Comparison of ENCODE assay signal across 1 cellular context in genomic region chr3:182925330-182925943, GRCh38.
TF ChIP-seq lines count a peak whose summit lies in the region.

No MANE protein-coding gene starts in this region.

TF ChIP-seq in GM12878, 131 proteins besides CTCF, POLR2A, EP300 and RAD21 (continued from another document and continues in another):
- TF ChIP-seq ATF2 (IDR thresholded peaks at IDR 0.05; ENCODE audit: low read length) (peak; percentile 31), SMAD1 (IDR thresholded peaks at IDR 0.05; ENCODE audit: low read depth, partially characterized antibody) (no peak), SPI1 (IDR thresholded peaks at IDR 0.05; ENCODE audit: borderline replicate concordance, insufficient read depth, low read depth, low read length) (peak; percentile 92), NR2C2 (IDR thresholded peaks at IDR 0.05; ENCODE audit: borderline replicate concordance, control insufficient read depth, insufficient read length, low read depth) (no peak), RBBP5 (conservative IDR thresholded peaks at IDR 0.05) (no peak), YBX1 (IDR thresholded peaks at IDR 0.05) (no peak), ASH2L (IDR thresholded peaks at IDR 0.05; ENCODE audit: borderline replicate concordance, low read depth) (0 out of 2 replicates have a peak, but pooled peaks have one; percentile 61), JUND (IDR thresholded peaks at IDR 0.05; ENCODE audit: low read depth, low read length) (peak; percentile 38; the same call in 1 of the 2 replicates), SMC3 (IDR thresholded peaks at IDR 0.05; ENCODE audit: borderline replicate concordance, low read length) (peak; percentile 22; the same call in 1 of the 2 replicates), IRF3 (IDR thresholded peaks at IDR 0.05) (no peak), USF1 (IDR thresholded peaks at IDR 0.05; ENCODE audit: borderline replicate concordance, extremely low read length, insufficient read depth, low read depth, low read length) (no peak), SKIL (IDR thresholded peaks at IDR 0.05; ENCODE audit: low read depth, poor library complexity, severe bottlenecking) (peak; percentile 40), ZZZ3 (IDR thresholded peaks at IDR 0.05; ENCODE audit: control insufficient read depth, insufficient read length, low read depth) (no peak), NR2C1 (IDR thresholded peaks at IDR 0.05) (no peak), ZNF217 (IDR thresholded peaks at IDR 0.05) (0 out of 2 replicates have a peak, but pooled peaks have one; percentile 22), JUNB (IDR thresholded peaks at IDR 0.05) (0 out of 2 replicates have a peak, but pooled peaks have one; percentile 29), EGR1 (IDR thresholded peaks at IDR 0.05; ENCODE audit: borderline replicate concordance in 1 of 2, low read depth in 2 of 2, low read length in 2 of 2) (no peak), ZNF384 (IDR thresholded peaks at IDR 0.05; ENCODE audit: borderline replicate concordance, low read depth, low read length) (no peak), ATF3 (IDR thresholded peaks at IDR 0.05; ENCODE audit: borderline replicate concordance, extremely low read depth, low read depth, low read length) (no peak), RCOR1 (conservative IDR thresholded peaks at IDR 0.05; ENCODE audit: low read depth, low read length) (no peak), FOXK2 (IDR thresholded peaks at IDR 0.05) (no peak), EZH2 (IDR thresholded peaks at IDR 0.05; ENCODE audit: borderline replicate concordance, control insufficient read depth, low read depth, low read length) (no peak), MYC (IDR thresholded peaks at IDR 0.05; ENCODE audit: insufficient read depth, insufficient read length, insufficient replicate concordance, low read length, severe bottlenecking) (no peak), RAD51 (IDR thresholded peaks at IDR 0.05) (no peak), NFYA (IDR thresholded peaks at IDR 0.05; ENCODE audit: borderline replicate concordance, low read depth, low read length) (no peak), SRF (IDR thresholded peaks at IDR 0.05; ENCODE audit: low read depth in 2 of 2, low read length in 2 of 2) (no peak), BCL3 (IDR thresholded peaks at IDR 0.05; ENCODE audit: borderline replicate concordance, insufficient read depth, low read depth, low read length, poor library complexity, severe bottlenecking) (peak; percentile 62), ZNF592 (IDR thresholded peaks at IDR 0.05) (0 out of 2 replicates have a peak, but pooled peaks have one; percentile 46), REST (IDR thresholded peaks at IDR 0.05; ENCODE audit: low read depth, low read length) (no peak), BCLAF1 (IDR thresholded peaks at IDR 0.05) (no peak), PML (IDR thresholded peaks at IDR 0.05; ENCODE audit: low read length) (0 out of 2 replicates have a peak, but pooled peaks have one; percentile 38), KAT2A (conservative IDR thresholded peaks at IDR 0.05; ENCODE audit: control insufficient read depth, low read depth, low read length) (no peak), BMI1 (IDR thresholded peaks at IDR 0.05; ENCODE audit: borderline replicate concordance) (no peak), NBN (IDR thresholded peaks at IDR 0.05) (peak; percentile 60)
